In genomic region chr6:7502743-7503142, GRCh38 we compare ENCODE assay signal across 15 cellular contexts. TPM values are rescaled to one million over a fixed set of nuclear protein-coding genes. Genes with fewer than 3 reads are reported as not detected.
"Had no signal": no experiment of that assay in that cellular context is flagged by ENCODE, and none has a peak within 500 bp of the region (broad histone marks: within the 10 kb centered on the region; RNA-seq: fewer than 3 reads in every experiment).

No MANE protein-coding gene starts in this region.

- H3K9me3 ChIP-seq: prostate gland, suprapubic skin had no signal

- H3K36me3 Mint-ChIP-seq: naive B cell had no signal

- H3K27me3 ChIP-seq: ascending aorta, suprapubic skin had no signal

- H3K27ac Mint-ChIP-seq: activated naive CD8-positive, alpha-beta T cell treated with anti-CD3 and anti-CD28 coated beads, Interleukin-2, amount 50 U/mL, for 24 hours; activated T-helper 1 cell treated with anti-CD3 and anti-CD28 coated beads, Interleukin-12 subunit alpha, Interleukin-12 subunit beta, Interleukin-2, Interleukin-4 antibody, amounts not matched to agents 30 ng/mL and 10 ng/mL and 1 ng/mL, durations not matched to agents 14 hours and 24 hours and 36 hours; naive B cell; T-helper 1 cell treated with Interleukin-12 subunit alpha and Interleukin-12 subunit beta and Interleukin-4 antibody, amounts not matched to agents 30 μg/mL and 1 μg/mL, for 36 hours had no signal

- H3K4me3 Mint-ChIP-seq: activated naive CD8-positive, alpha-beta T cell treated with anti-CD3 and anti-CD28 coated beads, Interleukin-2, amount 50 U/mL, for 24 hours; activated T-helper 1 cell treated with anti-CD3 and anti-CD28 coated beads, Interleukin-12 subunit alpha, Interleukin-12 subunit beta, Interleukin-2, Interleukin-4 antibody, amounts not matched to agents 30 ng/mL and 10 ng/mL and 1 ng/mL, durations not matched to agents 14 hours and 24 hours and 36 hours; naive B cell; T-helper 1 cell treated with Interleukin-12 subunit alpha and Interleukin-12 subunit beta and Interleukin-4 antibody, amounts not matched to agents 30 μg/mL and 1 μg/mL, for 36 hours had no signal

- ATAC-seq: activated naive CD8-positive, alpha-beta T cell treated with anti-CD3 and anti-CD28 coated beads, Interleukin-2, amount 50 U/mL, for 24 hours; stimulated activated naive CD8-positive, alpha-beta T cell treated with anti-CD3 and anti-CD28 coated beads, Interleukin-15, Interleukin-2, amounts not matched to agents 100 U/mL and 50 U/mL, for 24 hours had no signal

- H3K27ac ChIP-seq: ascending aorta, prostate gland had no signal

- DNase-seq: activated CD4-positive, alpha-beta T cell treated with anti-CD3 and anti-CD28 coated beads for 48 hours; activated naive CD4-positive, alpha-beta T cell; activated naive CD8-positive, alpha-beta T cell treated with anti-CD3 and anti-CD28 coated beads, Interleukin-2, amount 50 U/mL, for 24 hours; foreskin melanocyte; kidney glomerular epithelial cell; naive B cell; occipital lobe; stimulated activated CD4-positive, alpha-beta T cell treated with anti-CD3 and anti-CD28 coated beads, Interleukin-12 subunit alpha, Interleukin-12 subunit beta, amount 100 ng/mL, for 4 hours; stimulated activated naive CD8-positive, alpha-beta T cell treated with anti-CD3 and anti-CD28 coated beads, Interleukin-15, Interleukin-2, amounts not matched to agents 100 U/mL and 50 U/mL, for 24 hours had no signal

- H3K36me3 ChIP-seq: ascending aorta, prostate gland, suprapubic skin had no signal

- H3K9me3 Mint-ChIP-seq: activated naive CD8-positive, alpha-beta T cell treated with anti-CD3 and anti-CD28 coated beads, Interleukin-2, amount 50 U/mL, for 24 hours; activated T-helper 1 cell treated with anti-CD3 and anti-CD28 coated beads, Interleukin-12 subunit alpha, Interleukin-12 subunit beta, Interleukin-2, Interleukin-4 antibody, amounts not matched to agents 30 ng/mL and 10 ng/mL and 1 ng/mL, durations not matched to agents 14 hours and 24 hours and 36 hours; naive B cell; T-helper 1 cell treated with Interleukin-12 subunit alpha and Interleukin-12 subunit beta and Interleukin-4 antibody, amounts not matched to agents 30 μg/mL and 1 μg/mL, for 36 hours had no signal

- H3K4me3 ChIP-seq: ascending aorta, lung, prostate gland, suprapubic skin had no signal

- H3K4me1 ChIP-seq: ascending aorta, prostate gland had no signal

RNA-seq across cellular contexts. Expression of gene DSP, which starts 38.7 kb away (rescaled TPM):
- total RNA-seq: activated T-helper 1 cell treated with anti-CD3 and anti-CD28 coated beads, Interleukin-12 subunit alpha, Interleukin-12 subunit beta, Interleukin-2, Interleukin-4 antibody, amounts not matched to agents 30 ng/mL and 10 ng/mL and 1 ng/mL, durations not matched to agents 14 hours and 24 hours and 36 hours had no signal
